Comparison of ENCODE assay signal across 8 cellular contexts in genomic region chr16:3019594-3020246, GRCh38. TPM values are rescaled to one million over a fixed set of nuclear protein-coding genes. Genes with fewer than 3 reads are reported as not detected.
A peak's percentile ranks its signal among the peaks of the same experiment; 100 is the strongest.
DNase-seq lines count a peak whose midpoint lies in the region; ATAC-seq and TF ChIP-seq lines count a peak whose summit lies in the region.

No MANE protein-coding gene starts in this region.

- no peak for ATAC-seq in T-helper 17 cell
- ATAC-seq in gastroesophageal sphincter: no peak
- ATAC-seq in GM21447 (IDR thresholded peaks at IDR 0.05; ENCODE audit: unreplicated experiment): no peak

- H3K9me3 ChIP-seq in T-helper 17 cell (ENCODE audit: control insufficient read depth, low read length, poor library complexity, severe bottlenecking) (no peaks in the 10 kb centered on the region), gastroesophageal sphincter (no peaks in the 10 kb centered on the region), skeletal muscle satellite cell (replicated peaks; ENCODE audit: low read length) (no peaks in the 10 kb centered on the region)

- no peaks in the 10 kb centered on the region for H3K27me3 Mint-ChIP-seq in T-helper 17 cell

- H3K4me3 ChIP-seq in H7 (ENCODE audit: insufficient read depth, low read depth, low read length): peak overlapping the region; percentile 28
- H3K4me3 ChIP-seq in gastroesophageal sphincter: peak overlapping the region in 1 of 2 donors; percentile 73
- H3K4me3 ChIP-seq in skeletal muscle satellite cell (ENCODE audit: low read length): peak overlapping the region; percentile 97

- H3K4me1 Mint-ChIP-seq in T-helper 17 cell: peaks cover 34% of the 10 kb centered on the region

- no peak for TF ChIP-seq CTCF in gastroesophageal sphincter (IDR thresholded peaks at IDR 0.05)
- no peak for TF ChIP-seq CTCF in GM10248 (IDR thresholded peaks at IDR 0.05; ENCODE audit: control extremely low read depth, extremely low read depth, low read depth, missing control alignments)

- no peaks in the 10 kb centered on the region for H3K27me3 ChIP-seq in H7 (ENCODE audit: control insufficient read depth, insufficient read depth, low read length)
- H3K27me3 ChIP-seq in gastroesophageal sphincter: peaks cover 41% of the 10 kb centered on the region
- H3K27me3 ChIP-seq in skeletal muscle satellite cell (ENCODE audit: control insufficient read depth, insufficient read depth, low read length): no peaks in the 10 kb centered on the region

- peaks cover 0 to 62% (median 25%) of the 10 kb centered on the region in 3 donors for H3K4me1 ChIP-seq in gastroesophageal sphincter
- peaks cover 21% of the 10 kb centered on the region for H3K4me1 ChIP-seq in skeletal muscle satellite cell (ENCODE audit: control insufficient read depth, insufficient read depth, low read length)

- H3K36me3 ChIP-seq in H7 (replicated peaks; ENCODE audit: control insufficient read depth, insufficient read depth, low read length) (peaks cover 7% of the 10 kb centered on the region), gastroesophageal sphincter (no peaks in the 10 kb centered on the region), skeletal muscle satellite cell (ENCODE audit: insufficient read depth, low read length) (peaks cover 20% of the 10 kb centered on the region)

- H3K4me2 ChIP-seq in skeletal muscle satellite cell (ENCODE audit: low read length): peak overlapping the region; percentile 96

- 44 to 50% methylated on average over 13 to 20 of the region's 40 CpGs for WGBS in gastroesophageal sphincter (ENCODE audit: low coverage in 1 of 2), 2 donors

- peak overlapping the region in 3 of 4 donors; percentile 95 to 97 (median 96) for H3K27ac ChIP-seq in gastroesophageal sphincter

- POLR2A ChIA-PET in GM10248 (lab: Yijun Ruan, JAX): interaction anchor here (0.6 to 1.2 kb wide), 2 partner anchors 29 to 74 kb away, joined by 3 read pairs; no protein-coding TSS in a partner anchor

- DNase-seq in H7 (no peak), T-helper 17 cell (no peak), kidney glomerular epithelial cell (lab: John Stamatoyannopoulos, UW) (no peak), AG08396 (ENCODE audit: low spot score) (no peak), GM10248 (ENCODE audit: extremely low spot score) (no peak)

- no peaks in the 10 kb centered on the region for H3K36me3 Mint-ChIP-seq in T-helper 17 cell (ENCODE audit: low read depth)

- TF ChIP-seq EP300 in gastroesophageal sphincter (IDR thresholded peaks at IDR 0.05): no peak

- no peak for TF ChIP-seq POLR2A in gastroesophageal sphincter (IDR thresholded peaks at IDR 0.05)

- peak overlapping the region; percentile 91 for H3K4me3 Mint-ChIP-seq in T-helper 17 cell

- peak overlapping the region; percentile 74 for H3K27ac Mint-ChIP-seq in T-helper 17 cell

- H3K9ac ChIP-seq in skeletal muscle satellite cell (ENCODE audit: low read depth, low read length): peak overlapping the region; percentile 100

- CTCF ChIA-PET in GM10248 (lab: Yijun Ruan, JAX): interaction anchor here (1.1 to 15.9 kb wide), 7 partner anchors 8 to 93 kb away, joined by 3 to 231 read pairs (median 4); no protein-coding TSS in a partner anchor

RNA-seq across cellular contexts. Expression of gene TNFRSF12A, which starts 0.4 kb away (rescaled TPM):
- 144 and 171 TPM in 2 replicates for total RNA-seq in H7 (2014; rRNA removed; shearing (Covaris generic))
- total RNA-seq in T-helper 17 cell (1 to 10 TPM in 1 of 2 donors, under 1 TPM in 1; 0.92 to 1.3 TPM), gastroesophageal sphincter (100 to 1,000 TPM in 2 of 4 donors, 10 to 100 TPM in 2; 26.0 to 135 (median 72.2) TPM)
- total RNA-seq in skeletal muscle satellite cell (2012; rRNA removed): 174 and 265 TPM in 2 replicates

RNA-seq across cellular contexts. Expression of gene CLDN6, which starts 1.7 kb away (rescaled TPM):
- 426 and 528 TPM in 2 replicates for total RNA-seq in H7 (2014; rRNA removed; shearing (Covaris generic))
- total RNA-seq in T-helper 17 cell (not detected), gastroesophageal sphincter (not detected)
- not detected in 2 replicates for total RNA-seq in skeletal muscle satellite cell (2012; rRNA removed)

RNA-seq across cellular contexts. Expression of gene HCFC1R1, which starts 4.0 kb away (rescaled TPM):
- total RNA-seq in H7 (2014; rRNA removed; shearing (Covaris generic)): 114 and 156 TPM in 2 replicates
- total RNA-seq in T-helper 17 cell (10 to 100 TPM; 10.6 to 14.4 TPM), gastroesophageal sphincter (10 to 100 TPM; 20.1 to 94.9 (median 40.5) TPM)
- 6.3 and 9.4 TPM in 2 replicates for total RNA-seq in skeletal muscle satellite cell (2012; rRNA removed)

RNA-seq across cellular contexts. Expression of gene THOC6, which starts 4.1 kb away (rescaled TPM):
- 69.1 and 81.4 TPM in 2 replicates for total RNA-seq in H7 (2014; rRNA removed; shearing (Covaris generic))
- total RNA-seq in T-helper 17 cell (10 to 100 TPM; 21.3 to 23.7 TPM), gastroesophageal sphincter (10 to 100 TPM; 17.6 to 28.2 (median 25.0) TPM)
- total RNA-seq in skeletal muscle satellite cell (2012; rRNA removed): 14.0 and 16.7 TPM in 2 replicates

RNA-seq across cellular contexts. Expression of gene CLDN9, which starts 7.0 kb away (rescaled TPM):
- total RNA-seq in H7 (2014; rRNA removed; shearing (Covaris generic)): 0.21 and 0.48 TPM in 2 replicates
- total RNA-seq in T-helper 17 cell (not detected), gastroesophageal sphincter (under 1 TPM in 2 of 4 donors, not detected in 2; 0.32 to 0.39 TPM)
- total RNA-seq in skeletal muscle satellite cell (2012; rRNA removed): not detected in 2 replicates

Comparison
In these comparisons a context has a peak if more than half of its experiments do, and no peak if none do; other contexts are left out.
1. RNA of gene TNFRSF12A, which starts 0.4 kb away (total RNA-seq): 144 to 171 TPM in H7 and 26.0 to 135 TPM in gastroesophageal sphincter; 0.92 to 1.3 TPM in T-helper 17 cell; every median in the first group is over 10 times any median in the second.
2. RNA of gene CLDN6, which starts 1.7 kb away (total RNA-seq): 426 to 528 TPM in H7; not detected in T-helper 17 cell and not detected in gastroesophageal sphincter; every median in the first group is over 100 times any median in the second.